ENCODE assay signal across 24 cellular contexts in genomic region chr7:157667261-157667660, GRCh38.
"Had no signal": no experiment of that assay in that cellular context is flagged by ENCODE, and none has a peak within 500 bp of the region (broad histone marks: within the 10 kb centered on the region; RNA-seq: fewer than 3 reads in every experiment).

No MANE protein-coding gene starts in this region.

- H3K9ac ChIP-seq: parathyroid adenoma had no signal

- ATAC-seq: activated CD4-positive, alpha-beta T cell treated with anti-CD3 and anti-CD28 coated beads for 36 hours; stimulated activated memory B cell treated with anti-CD40 and anti-IgM and Interleukin-4, amounts not matched to agents 10 μg/mL and 1 μg/mL and 100 μg/mL, for 72 hours; stimulated activated naive CD8-positive, alpha-beta T cell treated with anti-CD3 and anti-CD28 coated beads, Interleukin-15, amount 100 ng/mL, for 72 hours had no signal

- H3K27me3 ChIP-seq: brain microvascular endothelial cell, right atrium auricular region, uterus had no signal

- H3K27ac ChIP-seq: brain microvascular endothelial cell, left ventricle myocardium inferior, parathyroid adenoma, right atrium auricular region, uterus had no signal

- H2AFZ ChIP-seq: parathyroid adenoma had no signal

- H3K79me2 ChIP-seq: parathyroid adenoma had no signal

- H3K4me3 ChIP-seq: left ventricle myocardium inferior, lung, right atrium auricular region, uterus had no signal

- DNase-seq: activated CD4-positive, alpha-beta T cell treated with anti-CD3 and anti-CD28 coated beads for 36 hours; activated CD4-positive, CD25-positive, alpha-beta regulatory T cell; activated effector memory CD4-positive, alpha-beta T cell treated with Interleukin-2 at 50 U/mL for 16 hours; activated naive CD4-positive, alpha-beta T cell treated with anti-CD3 and anti-CD28 coated beads for 36 hours; activated T-cell treated with anti-CD3 and anti-CD28 coated beads for 4 hours; amniotic stem cell; brain microvascular endothelial cell; caudate nucleus; cortex of kidney; hypothalamus; kidney glomerular epithelial cell; left ventricle myocardium inferior; mesendoderm; nephron progenitor cell; occipital lobe; stimulated activated CD4-positive, alpha-beta T cell treated with anti-CD3 and anti-CD28 coated beads, Interleukin-12 subunit alpha, Interleukin-12 subunit beta, amount 100 ng/mL, for 4 hours; stimulated activated CD4-positive, alpha-beta T cell treated with anti-CD3 and anti-CD28 coated beads, Interleukin-4, amount 100 ng/mL, for 24 hours; stimulated activated naive CD8-positive, alpha-beta T cell treated with anti-CD3 and anti-CD28 coated beads, Interleukin-15, amount 100 ng/mL, for 72 hours; substantia nigra; uterus had no signal

- H3K4me1 ChIP-seq: left ventricle myocardium inferior, parathyroid adenoma, uterus had no signal

- H3K36me3 ChIP-seq: brain microvascular endothelial cell, left ventricle myocardium inferior, right atrium auricular region, uterus had no signal

- H3K9me3 ChIP-seq: left ventricle myocardium inferior, right atrium auricular region, uterus had no signal
